ENCODE assay signal across 22 cellular contexts in the genomic region with DNA sequence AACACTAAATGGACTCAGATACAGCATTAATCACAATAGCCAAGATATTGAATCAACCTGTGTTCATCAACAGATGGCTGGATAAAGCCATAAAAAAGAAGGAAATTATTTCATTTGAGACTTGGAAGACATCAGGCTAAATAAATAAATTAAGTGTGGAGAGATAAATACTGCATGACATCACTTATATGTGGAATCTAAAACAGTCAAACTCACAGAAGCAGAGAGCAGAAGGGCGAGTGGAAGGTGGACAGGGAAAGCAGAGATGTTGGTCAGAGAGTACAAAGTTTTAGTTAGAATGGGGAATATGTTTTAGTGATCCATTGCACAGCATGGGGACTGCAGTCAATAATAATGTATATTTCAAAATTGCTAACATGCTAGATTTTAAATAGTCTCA.
"Had no signal": no experiment of that assay in that cellular context is flagged by ENCODE, and none has a peak within 500 bp of the region (broad histone marks: within the 10 kb centered on the region; RNA-seq: fewer than 3 reads in every experiment).

No MANE protein-coding gene starts in this region.

- DNase-seq: activated B cell treated with CpG ODN at 0.5 μM for 24 hours; activated CD4-positive, alpha-beta memory T cell treated with anti-CD3 and anti-CD28 coated beads for 36 hours; activated CD4-positive, alpha-beta T cell treated with anti-CD3 and anti-CD28 coated beads for 1 hour; activated CD4-positive, alpha-beta T cell treated with anti-CD3 and anti-CD28 coated beads, Interleukin-2, amount 10 ng/mL, durations not matched to agents 24 days and 14 days; activated CD8-positive, alpha-beta memory T cell treated with anti-CD3 and anti-CD28 coated beads for 24 hours; activated gamma-delta T cell; activated naive CD4-positive, alpha-beta T cell treated with anti-CD3 and anti-CD28 coated beads for 36 hours; activated T-cell treated with anti-CD3 and anti-CD28 coated beads, Interleukin-2, amount 50 U/mL, for 4 hours; amygdala; brain microvascular endothelial cell; caudate nucleus; NCI-H1092; NCI-H1694 treated with DMSO at 0.1 percent for 48 hours; NCI-H2029 treated with DMSO at 0.1 percent for 48 hours; NCI-H345; NCI-H510A; PC-3; SHP77; T-helper 17 cell; T-helper 9 cell had no signal

- ATAC-seq: activated T-cell treated with anti-CD3 and anti-CD28 coated beads, Interleukin-2, amount 50 U/mL, for 4 hours; activated T-helper 17 cell treated with anti-CD3 and anti-CD28 coated beads, Interleukin-2, amount 50 U/mL, for 72 hours; T-helper 17 cell had no signal

- H3K27me3 ChIP-seq: brain microvascular endothelial cell had no signal

- H3K9ac ChIP-seq: KMS-11 had no signal

- H3K36me3 ChIP-seq: brain microvascular endothelial cell had no signal

- H3K27ac ChIP-seq: brain microvascular endothelial cell had no signal
